Comparison of ENCODE assay signal across 34 cellular contexts in the genomic region with DNA sequence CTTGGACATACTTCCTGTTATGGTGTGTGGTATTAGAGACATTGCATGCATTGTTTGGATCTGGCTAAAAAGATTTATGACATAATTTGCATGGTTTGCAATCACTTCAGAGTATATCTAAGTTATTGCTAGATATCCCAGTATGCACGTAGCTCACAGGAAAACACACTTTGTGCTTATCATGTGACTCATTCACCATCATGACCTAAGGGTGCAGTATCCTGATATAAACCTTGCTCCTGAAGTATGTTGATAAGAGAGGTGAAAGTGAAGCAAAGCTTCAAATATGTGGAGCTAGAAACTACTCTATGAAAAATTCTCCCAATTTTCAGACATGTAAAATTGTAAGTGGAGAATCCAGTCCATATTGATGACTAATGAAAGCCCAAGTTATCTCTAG. TPM values are rescaled to one million over a fixed set of nuclear protein-coding genes. Genes with fewer than 3 reads are reported as not detected.
"Had no signal": no experiment of that assay in that cellular context is flagged by ENCODE, and none has a peak within 500 bp of the region (broad histone marks: within the 10 kb centered on the region; RNA-seq: fewer than 3 reads in every experiment).

No MANE protein-coding gene starts in this region.

- H3K9me3 Mint-ChIP-seq: activated naive CD8-positive, alpha-beta T cell treated with anti-CD3 and anti-CD28 coated beads, Interleukin-2, amount 50 U/mL, for 24 hours had no signal

- H3K4me3 Mint-ChIP-seq: activated B cell treated with CpG ODN at 0.5 μM for 24 hours; activated CD4-positive, alpha-beta T cell treated with anti-CD3 and anti-CD28 coated beads, Interleukin-2, amount 10 ng/mL, durations not matched to agents 24 days and 14 days; activated CD8-positive, alpha-beta memory T cell treated with anti-CD3 and anti-CD28 coated beads, Interleukin-2, amount 10 ng/mL, durations not matched to agents 7 days and 5 days; activated naive CD8-positive, alpha-beta T cell treated with anti-CD3 and anti-CD28 coated beads, Interleukin-2, amount 50 U/mL, for 24 hours; activated T-cell treated with anti-CD3 and anti-CD28 coated beads, Interleukin-2, amount 50 U/mL, for 24 hours; activated T-helper 1 cell treated with anti-CD3 and anti-CD28 coated beads, Interleukin-12 subunit alpha, Interleukin-12 subunit beta, Interleukin-2, Interleukin-4 antibody, amounts not matched to agents 30 ng/mL and 10 ng/mL and 1 ng/mL, durations not matched to agents 14 hours and 24 hours and 36 hours; central memory CD8-positive, alpha-beta T cell had no signal

- FAIRE-seq: RCC 7860 had no signal

- DNase-seq: activated B cell treated with CpG ODN at 0.5 μM for 24 hours; activated CD4-positive, alpha-beta T cell treated with anti-CD3 and anti-CD28 coated beads for 1 hour; activated CD4-positive, alpha-beta T cell treated with anti-CD3 and anti-CD28 coated beads, Interleukin-2, amount 10 ng/mL, durations not matched to agents 24 days and 14 days; activated CD4-positive, alpha-beta T cell treated with anti-CD3 and anti-CD28 coated beads, Interleukin-2, amount 50 U/mL, for 48 hours; activated CD8-positive, alpha-beta memory T cell treated with anti-CD3 and anti-CD28 coated beads, Interleukin-2, amount 10 ng/mL, durations not matched to agents 7 days and 5 days; activated effector memory CD4-positive, alpha-beta T cell treated with Interleukin-2 at 50 U/mL for 16 hours; activated naive CD4-positive, alpha-beta T cell; activated naive CD8-positive, alpha-beta T cell treated with anti-CD3 and anti-CD28 coated beads, Interleukin-2, amount 50 U/mL, for 24 hours; activated T-cell treated with anti-CD3 and anti-CD28 coated beads, Interleukin-2, amount 50 U/mL, for 24 hours; amniotic stem cell; body of pancreas; MV-4-11; NCI-H1092 treated with DMSO at 0.1 percent for 48 hours; NCI-H1417 treated with DMSO at 0.1 percent for 48 hours; NCI-H1694; NCI-H2029; NCI-H2107; NCI-H2171 treated with DMSO at 0.1 percent for 48 hours; NCI-H510A treated with DMSO at 0.1 percent for 48 hours; NCI-H69; NK-92 treated with Interleukin-12 subunit alpha and Interleukin-12 subunit beta, amount 100 ng/mL, for 24 hours; PC-3; SHP77; SW 1271 had no signal

- H3K27me3 Mint-ChIP-seq: activated naive CD8-positive, alpha-beta T cell treated with anti-CD3 and anti-CD28 coated beads, Interleukin-2, amount 50 U/mL, for 24 hours had no signal

- H3K4me3 ChIP-seq: ascending aorta, body of pancreas, SJSA1 had no signal

- H3K4me1 Mint-ChIP-seq: activated B cell treated with CpG ODN at 0.5 μM for 24 hours; activated CD4-positive, alpha-beta T cell treated with anti-CD3 and anti-CD28 coated beads, Interleukin-2, amount 10 ng/mL, durations not matched to agents 24 days and 14 days; activated CD8-positive, alpha-beta memory T cell treated with anti-CD3 and anti-CD28 coated beads, Interleukin-2, amount 10 ng/mL, durations not matched to agents 7 days and 5 days; activated naive CD8-positive, alpha-beta T cell treated with anti-CD3 and anti-CD28 coated beads, Interleukin-2, amount 50 U/mL, for 24 hours; central memory CD8-positive, alpha-beta T cell had no signal

- H3K27ac Mint-ChIP-seq: activated B cell treated with CpG ODN at 0.5 μM for 24 hours; activated CD4-positive, alpha-beta T cell treated with anti-CD3 and anti-CD28 coated beads, Interleukin-2, amount 10 ng/mL, durations not matched to agents 24 days and 14 days; activated CD8-positive, alpha-beta memory T cell treated with anti-CD3 and anti-CD28 coated beads, Interleukin-2, amount 10 ng/mL, durations not matched to agents 7 days and 5 days; activated naive CD4-positive, alpha-beta T cell treated with anti-CD3 and anti-CD28 coated beads, Interleukin-2, amount 50 U/mL, for 72 hours; activated naive CD8-positive, alpha-beta T cell treated with anti-CD3 and anti-CD28 coated beads, Interleukin-2, amount 50 U/mL, for 24 hours; activated T-cell treated with anti-CD3 and anti-CD28 coated beads, Interleukin-2, amount 50 U/mL, for 24 hours; activated T-helper 1 cell treated with anti-CD3 and anti-CD28 coated beads, Interleukin-12 subunit alpha, Interleukin-12 subunit beta, Interleukin-2, Interleukin-4 antibody, amounts not matched to agents 30 ng/mL and 10 ng/mL and 1 ng/mL, durations not matched to agents 14 hours and 24 hours and 36 hours had no signal

- H3K27ac ChIP-seq: ascending aorta, body of pancreas, KMS-11, SJSA1 had no signal

- H3K4me2 ChIP-seq: KMS-11 had no signal

- H3K4me1 ChIP-seq: ascending aorta, body of pancreas, SJSA1 had no signal

- ATAC-seq: activated CD8-positive, alpha-beta memory T cell treated with anti-CD3 and anti-CD28 coated beads, Interleukin-2, amount 10 ng/mL, durations not matched to agents 7 days and 5 days; activated naive CD4-positive, alpha-beta T cell treated with anti-CD3 and anti-CD28 coated beads, Interleukin-2, amount 50 U/mL, for 72 hours; activated naive CD8-positive, alpha-beta T cell treated with anti-CD3 and anti-CD28 coated beads, Interleukin-2, amount 50 U/mL, for 24 hours; body of pancreas; PC-3; SK-N-SH treated with all-trans-retinoic acid at 6 μM for 48 hours had no signal

- H3K36me3 ChIP-seq: ascending aorta, SJSA1 had no signal

- H3K27me3 ChIP-seq: ascending aorta, body of pancreas, SJSA1 had no signal

- H3K9me3 ChIP-seq: ascending aorta, SJSA1 had no signal

- H3K9ac ChIP-seq: KMS-11 had no signal

RNA-seq across cellular contexts. Expression of a gene that starts 46.9 kb away (rescaled TPM):
- total RNA-seq: activated B cell treated with CpG ODN at 0.5 μM for 24 hours; activated CD4-positive, alpha-beta T cell treated with anti-CD3 and anti-CD28 coated beads, Interleukin-2, amount 10 ng/mL, durations not matched to agents 24 days and 14 days; activated CD8-positive, alpha-beta memory T cell treated with anti-CD3 and anti-CD28 coated beads, Interleukin-2, amount 10 ng/mL, durations not matched to agents 7 days and 5 days; activated naive CD4-positive, alpha-beta T cell treated with anti-CD3 and anti-CD28 coated beads, Interleukin-2, amount 50 U/mL, for 72 hours; activated T-helper 1 cell treated with anti-CD3 and anti-CD28 coated beads, Interleukin-12 subunit alpha, Interleukin-12 subunit beta, Interleukin-2, Interleukin-4 antibody, amounts not matched to agents 30 ng/mL and 10 ng/mL and 1 ng/mL, durations not matched to agents 14 hours and 24 hours and 36 hours; ascending aorta; body of pancreas; MCF 10A; PC-3; SJSA1; T-helper 1 cell treated with Interleukin-12 subunit alpha and Interleukin-12 subunit beta and Interleukin-4 antibody, amounts not matched to agents 30 ng/mL and 1 ng/mL, for 36 hours had no signal
